In the genomic region with DNA sequence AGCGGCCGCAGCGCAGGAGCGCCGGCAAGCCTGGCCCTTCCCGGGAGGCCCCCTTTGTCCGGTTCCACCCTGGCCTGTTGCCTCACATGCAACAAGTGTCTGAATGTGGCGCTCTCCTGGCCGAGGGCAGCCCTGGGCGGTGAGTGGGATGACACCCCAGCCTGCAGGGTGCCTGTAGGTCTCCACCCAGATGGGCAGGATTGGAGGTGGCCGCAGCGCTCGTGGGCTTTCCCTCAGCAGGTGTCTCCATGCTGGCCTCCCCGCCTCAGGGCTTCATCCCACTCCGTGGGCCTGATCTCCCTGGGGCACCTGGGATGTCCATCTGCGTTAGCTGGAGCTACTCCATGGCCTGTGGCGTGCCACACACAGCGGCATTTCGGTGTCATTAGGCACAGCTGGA, we compare ENCODE assay signal across 6 cellular contexts. TPM values are rescaled to one million over a fixed set of nuclear protein-coding genes. Genes with fewer than 3 reads are reported as not detected.
DNase-seq lines count a peak whose midpoint lies in the region; ATAC-seq and TF ChIP-seq lines count a peak whose summit lies in the region.

No MANE protein-coding gene starts in this region.

- no peak for DNase-seq in GM12864 (ENCODE audit: low read depth)
- no peak for DNase-seq in astrocyte of the spinal cord (ENCODE audit: low read depth, low spot score)
- no peak for DNase-seq in natural killer cell
- no peak for DNase-seq in medulla oblongata (ENCODE audit: extremely low spot score)

- ATAC-seq in natural killer cell: no peak
- ATAC-seq in HG03108 (IDR thresholded peaks at IDR 0.05; ENCODE audit: unreplicated experiment): no peak
- no peak for ATAC-seq in HG03045 (IDR thresholded peaks at IDR 0.05; ENCODE audit: unreplicated experiment)

- no peaks in the 10 kb centered on the region for H3K27me3 Mint-ChIP-seq in natural killer cell (ENCODE audit: low read depth in 2 of 2)

- no peaks in the 10 kb centered on the region for H3K9me3 Mint-ChIP-seq in natural killer cell

- no peak for TF ChIP-seq CTCF in GM12864 (IDR thresholded peaks at IDR 0.05; ENCODE audit: low read depth, low read length, missing control alignments)
- no peak for TF ChIP-seq CTCF in astrocyte of the spinal cord (IDR thresholded peaks at IDR 0.05; ENCODE audit: low read depth, low read length)
- no peak for TF ChIP-seq CTCF in natural killer cell (IDR thresholded peaks at IDR 0.05)

- H3K4me3 Mint-ChIP-seq in natural killer cell: peak overlapping the region; percentile 81

- intact Hi-C loops in natural killer cell (cut with micrococcal nuclease): loop anchor here (10.0 kb wide), 1 partner anchor 58 kb away; no protein-coding TSS in a partner anchor

- no peaks in the 10 kb centered on the region for H3K36me3 Mint-ChIP-seq in natural killer cell

- H3K4me3 ChIP-seq in GM12864 (ENCODE audit: low read depth, low read length) (peak overlapping the region; percentile 90), astrocyte of the spinal cord (ENCODE audit: low read depth, low read length) (peak overlapping the region; percentile 90)

- H3K4me1 Mint-ChIP-seq in natural killer cell: peaks cover 18 to 22% of the 10 kb centered on the region in 2 donors

- peak overlapping the region in 1 of 2 donors; percentile 67 for H3K27ac Mint-ChIP-seq in natural killer cell

- in situ Hi-C loops in astrocyte of the spinal cord (cut with HindIII; ENCODE audit: low sequenced_read_pairs): no loop called here

RNA-seq across cellular contexts. Expression of gene MIB2, which starts 1.5 kb away (rescaled TPM):
- total RNA-seq in natural killer cell: 10 to 100 TPM; 44.9 to 54.1 (median 46.0) TPM

RNA-seq across cellular contexts. Expression of gene MMP23B, which starts 15.1 kb away (rescaled TPM):
- total RNA-seq in natural killer cell: 100 to 1,000 TPM in 2 of 3 donors, 10 to 100 TPM in 1; 82.9 to 130 (median 126) TPM

RNA-seq across cellular contexts. Expression of gene FNDC10, which starts 16.9 kb away (rescaled TPM):
- total RNA-seq in natural killer cell: 1 to 10 TPM; 2.8 to 3.2 (median 3.0) TPM

RNA-seq across cellular contexts. Expression of gene CDK11B, which starts 42.0 kb away (rescaled TPM):
- total RNA-seq in natural killer cell: 10 to 100 TPM; 49.6 to 65.9 (median 50.2) TPM

RNA-seq across cellular contexts. Expression of gene SSU72, which starts 42.2 kb away (rescaled TPM):
- 100 to 1,000 TPM in 1 of 3 donors, 10 to 100 TPM in 2; 87.5 to 107 (median 93.9) TPM for total RNA-seq in natural killer cell
